In genomic region chr1:101175886-101176285, GRCh38 we compare ENCODE assay signal across 22 cellular contexts.
A peak's percentile ranks its signal among the peaks of the same experiment; 100 is the strongest.
DNase-seq lines count a peak whose midpoint lies in the region; ATAC-seq and TF ChIP-seq lines count a peak whose summit lies in the region.
"Had no signal": no experiment of that assay in that cellular context is flagged by ENCODE, and none has a peak within 500 bp of the region (broad histone marks: within the 10 kb centered on the region; RNA-seq: fewer than 3 reads in every experiment).

No MANE protein-coding gene starts in this region.

- H3K27ac ChIP-seq in foreskin keratinocyte, result peak overlapping the region; percentile 18
- H3K27ac ChIP-seq: BLaER1 treated with 17β-estradiol and CSF1 and Interleukin-3, amounts not matched to agents 10 nM and 100 nM; coronary artery; parathyroid adenoma; Peyer's patch; suprapubic skin had no signal

- ATAC-seq in activated T-cell treated with anti-CD3 and anti-CD28 coated beads, Interleukin-2, amount 50 U/mL, for 72 hours (replicated peaks in 1 of 2), result no peak
- ATAC-seq in SK-N-SH treated with all-trans-retinoic acid at 6 μM for 48 hours (peak; percentile 39; the same call in 2 of the 3 replicates), foreskin keratinocyte (no peak)
- ATAC-seq: sciatic nerve had no signal

- H3K4me3 Mint-ChIP-seq in activated T-cell treated with anti-CD3 and anti-CD28 coated beads, Interleukin-2, amount 50 U/mL, for 72 hours, result peak overlapping the region in 1 of 2 donors; percentile 42
- H3K4me3 Mint-ChIP-seq in osteocyte (ENCODE audit: unreplicated experiment), result no peak overlapping the region
- H3K4me3 Mint-ChIP-seq: activated B cell treated with CpG ODN at 0.5 μM for 24 hours, mesothelial cell of epicardium, nephron had no signal

- no peak for TF ChIP-seq CTCF in foreskin keratinocyte (conservative IDR thresholded peaks at IDR 0.05)
- no peak for TF ChIP-seq CTCF in osteocyte (IDR thresholded peaks at IDR 0.05)

- H3K27ac Mint-ChIP-seq in activated T-cell treated with anti-CD3 and anti-CD28 coated beads, Interleukin-2, amount 50 U/mL, for 72 hours, result peak overlapping the region; percentile 76
- no peak overlapping the region for H3K27ac Mint-ChIP-seq in osteocyte (ENCODE audit: unreplicated experiment)
- H3K27ac Mint-ChIP-seq: activated B cell treated with CpG ODN at 0.5 μM for 24 hours, nephron had no signal

- H3K4me1 Mint-ChIP-seq in activated T-cell treated with anti-CD3 and anti-CD28 coated beads, Interleukin-2, amount 50 U/mL, for 72 hours (ENCODE audit: low read depth), result peaks cover 73% of the 10 kb centered on the region
- no peaks in the 10 kb centered on the region for H3K4me1 Mint-ChIP-seq in osteocyte (ENCODE audit: unreplicated experiment)
- H3K4me1 Mint-ChIP-seq: nephron had no signal

- no peaks in the 10 kb centered on the region for H3K9me3 Mint-ChIP-seq in activated T-cell treated with anti-CD3 and anti-CD28 coated beads, Interleukin-2, amount 50 U/mL, for 72 hours
- H3K9me3 Mint-ChIP-seq in osteocyte (ENCODE audit: unreplicated experiment), result no peaks in the 10 kb centered on the region
- H3K9me3 Mint-ChIP-seq: activated B cell treated with CpG ODN at 0.5 μM for 24 hours, mesothelial cell of epicardium, nephron had no signal

- no peak for DNase-seq in activated T-cell treated with anti-CD3 and anti-CD28 coated beads, Interleukin-2, amount 50 U/mL, for 72 hours
- DNase-seq in activated T-cell treated with anti-CD3 and anti-CD28 coated beads, Interleukin-2, amount 50 U/mL, for 1 hour, result no peak
- peak; percentile 16 for DNase-seq in GM03348 (ENCODE audit: low spot score)
- peak in 1 of 2 donors; percentile 34 for DNase-seq in foreskin keratinocyte
- no peak for DNase-seq in osteocyte (ENCODE audit: extremely low spot score, unreplicated experiment)
- no peak for DNase-seq in activated gamma-delta T cell (lab: John Stamatoyannopoulos, UW)
- no peak for DNase-seq in epidermal melanocyte (ENCODE audit: insufficient read length, low spot score)
- DNase-seq: activated B cell treated with CpG ODN at 0.5 μM for 24 hours; activated CD8-positive, alpha-beta memory T cell treated with anti-CD3 and anti-CD28 coated beads for 24 hours; Calu3; GOT3; head of caudate nucleus; Peyer's patch; T-helper 9 cell had no signal

- H3K4me1 ChIP-seq in foreskin keratinocyte, result peaks cover 18% of the 10 kb centered on the region
- H3K4me1 ChIP-seq: parathyroid adenoma, Peyer's patch, suprapubic skin had no signal

- no peaks in the 10 kb centered on the region for H3K27me3 ChIP-seq in foreskin keratinocyte
- H3K27me3 ChIP-seq: BLaER1 treated with 17β-estradiol and CSF1 and Interleukin-3, amounts not matched to agents 10 nM and 100 nM; Peyer's patch; suprapubic skin had no signal

- no peaks in the 10 kb centered on the region for H3K27me3 Mint-ChIP-seq in activated T-cell treated with anti-CD3 and anti-CD28 coated beads, Interleukin-2, amount 50 U/mL, for 72 hours (ENCODE audit: low read depth)
- H3K27me3 Mint-ChIP-seq in osteocyte (ENCODE audit: unreplicated experiment), result peaks cover 6% of the 10 kb centered on the region
- H3K27me3 Mint-ChIP-seq: activated B cell treated with CpG ODN at 0.5 μM for 24 hours had no signal

- H3K36me3 Mint-ChIP-seq in activated T-cell treated with anti-CD3 and anti-CD28 coated beads, Interleukin-2, amount 50 U/mL, for 72 hours (ENCODE audit: insufficient read depth in 2 of 2), result peaks cover 2% of the 10 kb centered on the region in 2 donors
- no peaks in the 10 kb centered on the region for H3K36me3 Mint-ChIP-seq in osteocyte (ENCODE audit: unreplicated experiment)
- H3K36me3 Mint-ChIP-seq: mesothelial cell of epicardium had no signal

TF ChIP-seq in SK-N-SH treated with all-trans-retinoic acid at 6 μM for 48 hours, 23 proteins besides CTCF, POLR2A, EP300 and RAD21:
- TF ChIP-seq ZC3H10 (CRISPR knock-in tag; IDR thresholded peaks at IDR 0.05) (no peak), CSRNP3 (CRISPR knock-in tag; IDR thresholded peaks at IDR 0.05) (no peak), TSHZ2 (CRISPR knock-in tag; IDR thresholded peaks at IDR 0.05) (no peak), PPARA (CRISPR knock-in tag; IDR thresholded peaks at IDR 0.05; ENCODE audit: borderline replicate concordance) (no peak), OSR1 (CRISPR knock-in tag; IDR thresholded peaks at IDR 0.05) (no peak), ZFP30 (CRISPR knock-in tag; IDR thresholded peaks at IDR 0.05) (no peak), ZNF70 (CRISPR knock-in tag; IDR thresholded peaks at IDR 0.05) (no peak), TCF4 (CRISPR knock-in tag; IDR thresholded peaks at IDR 0.05; ENCODE audit: borderline replicate concordance) (no peak), POU6F1 (CRISPR knock-in tag; IDR thresholded peaks at IDR 0.05; ENCODE audit: borderline replicate concordance, low read depth) (no peak), GLIS3 (CRISPR knock-in tag; IDR thresholded peaks at IDR 0.05) (no peak), CREB5 (CRISPR knock-in tag; IDR thresholded peaks at IDR 0.05; ENCODE audit: low read depth) (no peak), ZFP3 (CRISPR knock-in tag; IDR thresholded peaks at IDR 0.05) (no peak), RARB (CRISPR knock-in tag; IDR thresholded peaks at IDR 0.05) (no peak), TOX (CRISPR knock-in tag; IDR thresholded peaks at IDR 0.05; ENCODE audit: borderline replicate concordance) (no peak), BACH2 (CRISPR knock-in tag; IDR thresholded peaks at IDR 0.05; ENCODE audit: borderline replicate concordance) (no peak), ISL1 (CRISPR knock-in tag; IDR thresholded peaks at IDR 0.05) (no peak), CSDC2 (CRISPR knock-in tag; IDR thresholded peaks at IDR 0.05) (no peak)
